Comparison of ENCODE assay signal across 27 cellular contexts in genomic region chr5:96120120-96120519, GRCh38.
"Had no signal": no experiment of that assay in that cellular context is flagged by ENCODE, and none has a peak within 500 bp of the region (broad histone marks: within the 10 kb centered on the region; RNA-seq: fewer than 3 reads in every experiment).

No MANE protein-coding gene starts in this region.

- H3K27ac ChIP-seq: hepatocyte, parathyroid adenoma, psoas muscle, tibial nerve, VCaP had no signal

- H3K4me1 Mint-ChIP-seq: central memory CD8-positive, alpha-beta T cell; neural crest cell had no signal

- H3K9ac ChIP-seq: parathyroid adenoma had no signal

- H3K27ac Mint-ChIP-seq: activated naive CD8-positive, alpha-beta T cell; activated T-cell treated with anti-CD3 and anti-CD28 coated beads, Interleukin-2, amount 50 U/mL, for 72 hours; dendritic cell treated with granulocyte-macrophage colony-stimulating factor and Interleukin-4, amounts not matched to agents 40 ng/mL and 50 ng/mL, for 4 days; naive thymus-derived CD8-positive, alpha-beta T cell had no signal

- H3K27me3 Mint-ChIP-seq: activated naive CD8-positive, alpha-beta T cell; central memory CD8-positive, alpha-beta T cell; dendritic cell treated with granulocyte-macrophage colony-stimulating factor and Interleukin-4, amounts not matched to agents 40 ng/mL and 50 ng/mL, for 4 days had no signal

- H3K36me3 ChIP-seq: gastroesophageal sphincter, tibial nerve had no signal

- H3K4me2 ChIP-seq: hepatocyte had no signal

- H3K9me3 Mint-ChIP-seq: central memory CD8-positive, alpha-beta T cell; dendritic cell treated with granulocyte-macrophage colony-stimulating factor and Interleukin-4, amounts not matched to agents 40 ng/mL and 50 ng/mL, for 4 days; naive thymus-derived CD8-positive, alpha-beta T cell; neural crest cell had no signal

- H3K4me3 Mint-ChIP-seq: activated naive CD8-positive, alpha-beta T cell; activated T-cell treated with anti-CD3 and anti-CD28 coated beads, Interleukin-2, amount 50 U/mL, for 72 hours; central memory CD8-positive, alpha-beta T cell; dendritic cell treated with granulocyte-macrophage colony-stimulating factor and Interleukin-4, amounts not matched to agents 40 ng/mL and 50 ng/mL, for 4 days; naive thymus-derived CD8-positive, alpha-beta T cell; neural crest cell had no signal

- FAIRE-seq: bronchial epithelial cell, endometrium, kidney, TTC549 had no signal

- H3K79me2 ChIP-seq: hepatocyte, parathyroid adenoma had no signal

- H3K36me3 Mint-ChIP-seq: activated naive CD8-positive, alpha-beta T cell; naive thymus-derived CD8-positive, alpha-beta T cell had no signal

- H3K4me3 ChIP-seq: gastroesophageal sphincter, hepatocyte, psoas muscle, tibial nerve had no signal

- H3K9me3 ChIP-seq: gastroesophageal sphincter, psoas muscle, tibial nerve had no signal

- ATAC-seq: activated T-cell treated with anti-CD3 and anti-CD28 coated beads, Interleukin-2, amount 50 U/mL, for 72 hours; gastroesophageal sphincter; naive thymus-derived CD8-positive, alpha-beta T cell; psoas muscle; right cardiac atrium had no signal

- H2AFZ ChIP-seq: hepatocyte, parathyroid adenoma had no signal

- DNase-seq: activated CD4-positive, alpha-beta T cell treated with anti-CD3 and anti-CD28 coated beads for 4 hours; activated CD4-positive, alpha-beta T cell treated with anti-CD3 and anti-CD28 coated beads, Interleukin-2, amount 50 U/mL, for 4 hours; activated naive CD4-positive, alpha-beta T cell; activated T-cell treated with anti-CD3 and anti-CD28 coated beads for 4 hours; activated T-cell treated with anti-CD3 and anti-CD28 coated beads, Interleukin-2, amount 50 U/mL, for 72 hours; anterior cingulate cortex; effector CD4-positive, alpha-beta T cell; kidney; midbrain; naive thymus-derived CD8-positive, alpha-beta T cell; nucleus accumbens; psoas muscle; right cardiac atrium; stimulated activated CD4-positive, alpha-beta T cell treated with anti-CD3 and anti-CD28 coated beads, Interleukin-2, amount 100 ng/mL, for 48 hours; stimulated activated naive CD4-positive, alpha-beta T cell treated with Interleukin-2 at 50 U/mL for 16 hours had no signal

- H3K27me3 ChIP-seq: gastroesophageal sphincter, hepatocyte, tibial nerve had no signal

- H3K4me1 ChIP-seq: parathyroid adenoma, psoas muscle had no signal
